In the genomic region with DNA sequence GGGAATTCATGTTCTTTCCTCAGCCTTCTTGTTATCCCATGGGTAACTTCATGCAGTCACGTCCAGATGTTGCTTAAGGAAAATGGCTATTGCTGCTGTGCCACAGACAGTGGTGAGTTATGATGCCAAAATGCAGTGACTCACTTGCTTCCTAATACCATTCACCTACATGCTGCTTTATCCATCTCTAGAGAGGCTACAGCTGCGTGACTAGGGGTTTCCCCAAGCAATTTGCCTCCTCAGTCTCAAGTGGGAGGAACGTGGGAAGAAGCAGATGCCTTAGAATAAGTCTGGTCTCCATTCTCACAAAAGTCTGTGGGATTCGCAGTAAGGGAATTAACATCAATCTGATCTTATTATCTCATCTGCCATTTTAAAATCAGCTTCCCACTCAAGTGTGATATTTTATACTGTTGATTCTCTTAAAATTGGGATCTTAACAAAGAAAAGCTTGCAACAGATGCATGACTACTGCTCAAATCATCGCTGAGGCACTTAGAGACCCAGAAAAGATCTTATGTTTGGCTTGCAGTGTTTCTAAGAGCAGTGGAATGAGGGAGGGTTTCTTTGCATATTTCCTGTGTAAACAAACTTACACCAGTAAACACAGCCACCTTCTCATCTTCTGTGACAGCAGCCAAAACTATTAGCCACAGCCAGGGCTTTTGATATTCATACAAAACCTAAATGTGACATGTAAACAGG, we compare ENCODE assay signal across 12 cellular contexts.
DNase-seq lines count a peak whose midpoint lies in the region; ATAC-seq and TF ChIP-seq lines count a peak whose summit lies in the region.
"Had no signal": no experiment of that assay in that cellular context is flagged by ENCODE, and none has a peak within 500 bp of the region (broad histone marks: within the 10 kb centered on the region; RNA-seq: fewer than 3 reads in every experiment).

No MANE protein-coding gene starts in this region.

- H3K4me1 ChIP-seq in OCI-LY7 (ENCODE audit: insufficient read depth, low read length, poor library complexity, severe bottlenecking) = no peaks in the 10 kb centered on the region

- no peaks in the 10 kb centered on the region for H3K9me2 ChIP-seq in OCI-LY7 (ENCODE audit: insufficient read depth, low read length)

- H3K4me3 ChIP-seq in OCI-LY7 (ENCODE audit: low read depth, low read length, poor library complexity, severe bottlenecking) (no peak overlapping the region), fibroblast of mammary gland (ENCODE audit: control insufficient read depth, low read depth, low read length) (no peak overlapping the region), WERI-Rb-1 (ENCODE audit: low read depth, low read length) (no peak overlapping the region)

- no peaks in the 10 kb centered on the region for H3K27me3 ChIP-seq in WERI-Rb-1 (ENCODE audit: insufficient read depth, low read depth, severe bottlenecking)

- H3K9me3 ChIP-seq in OCI-LY7 (ENCODE audit: low read length) = no peaks in the 10 kb centered on the region
- no peaks in the 10 kb centered on the region for H3K9me3 ChIP-seq in WERI-Rb-1 (ENCODE audit: severe bottlenecking)

- H3K27ac ChIP-seq in OCI-LY7 (ENCODE audit: low read depth, low read length, poor library complexity, severe bottlenecking) (no peak overlapping the region), WERI-Rb-1 (no peak overlapping the region)
- H3K27ac ChIP-seq: KMS-11 had no signal

- BruUV-seq in OCI-LY7 (replicated peaks; lab: Mats Ljungman, UMichigan) = no TSS peak

- H3K79me2 ChIP-seq in OCI-LY7 (ENCODE audit: insufficient read depth, low read depth, low read length) = no peaks in the 10 kb centered on the region

- POLR2A ChIA-PET in OCI-LY7 (lab: Charles Lee) = interaction anchor here (1.0 kb wide), 1 partner anchor 134 kb away, joined by 3 read pairs; no protein-coding TSS in a partner anchor

- DNase-seq in GM03348 (ENCODE audit: low spot score) (peak; percentile 27), OCI-LY7 (ENCODE audit: low spot score) (no peak), fibroblast of mammary gland (ENCODE audit: low read depth) (peak; percentile 96), putamen (ENCODE audit: low spot score) (peak; percentile 64), pons (ENCODE audit: low spot score) (no peak), WERI-Rb-1 (no peak)
- DNase-seq: activated CD8-positive, alpha-beta memory T cell treated with anti-CD3 and anti-CD28 coated beads, Interleukin-2, amount 50 U/mL, for 48 hours; NCI-H526 treated with DMSO at 0.1 percent for 48 hours; T-helper 17 cell had no signal

- no peak overlapping the region for H3K4me2 ChIP-seq in OCI-LY7 (ENCODE audit: low read length)
- H3K4me2 ChIP-seq: KMS-11 had no signal

- CTCF ChIA-PET in OCI-LY7 (lab: Charles Lee; ENCODE audit: unreplicated experiment) = interaction anchor here (0.6 kb wide), 1 partner anchor 88 kb away, joined by 3 read pairs; no protein-coding TSS in a partner anchor

- peak overlapping the region; percentile 13; the same call in 1 of the 2 replicates for H2AFZ ChIP-seq in OCI-LY7 (ENCODE audit: low read length)

- intact Hi-C loops in OCI-LY7 (cut with micrococcal nuclease; ENCODE audit: unreplicated experiment) = no loop called here

- H3K36me3 ChIP-seq in OCI-LY7 (ENCODE audit: insufficient read depth, low read length) (no peaks in the 10 kb centered on the region), WERI-Rb-1 (no peaks in the 10 kb centered on the region)

- H4K20me1 ChIP-seq in OCI-LY7 (ENCODE audit: insufficient read depth, low read length) = no peaks in the 10 kb centered on the region

- ATAC-seq in HG03457 (IDR thresholded peaks at IDR 0.05; ENCODE audit: unreplicated experiment) (no peak), GM19035 (IDR thresholded peaks at IDR 0.05; ENCODE audit: unreplicated experiment) (no peak)
- ATAC-seq: T-helper 17 cell had no signal

- TF ChIP-seq CTCF in OCI-LY7 (conservative IDR thresholded peaks at IDR 0.05; ENCODE audit: low read length) = no peak
- no peak for TF ChIP-seq CTCF in fibroblast of mammary gland (conservative IDR thresholded peaks at IDR 0.05; ENCODE audit: control insufficient read depth, insufficient read depth, low read depth, low read length)
- TF ChIP-seq CTCF in WERI-Rb-1 (IDR thresholded peaks at IDR 0.05; ENCODE audit: low read depth, low read length) = no peak

Comparison
In these comparisons a context has a peak if more than half of its experiments do, and no peak if none do; other contexts are left out.
1. DNase-seq: peak in GM03348 (single experiment), fibroblast of mammary gland (single experiment) and putamen (single experiment); none in OCI-LY7 (single experiment), pons (single experiment) and WERI-Rb-1 (single experiment).